Comparison of ENCODE assay signal across 13 cellular contexts in genomic region chr15:61935493-61935892, GRCh38.
DNase-seq lines count a peak whose midpoint lies in the region; ATAC-seq, FAIRE-seq and TF ChIP-seq lines count a peak whose summit lies in the region.
"Had no signal": no experiment of that assay in that cellular context is flagged by ENCODE, and none has a peak within 500 bp of the region (broad histone marks: within the 10 kb centered on the region; RNA-seq: fewer than 3 reads in every experiment).

No MANE protein-coding gene starts in this region.

- in situ Hi-C loops in mammary epithelial cell (cut with MboI; ENCODE audit: low sequenced_read_pairs in 2 of 2), result no loop called here

- BruUV-seq in mammary epithelial cell (replicated peaks; lab: Mats Ljungman, UMichigan), result no TSS peak

- 91% methylated on average over 4 of the region's 4 CpGs for WGBS in A549 (ENCODE audit: missing lambda C conversion rate)
- 96% methylated on average over 4 of the region's 4 CpGs for WGBS in mammary epithelial cell (ENCODE audit: low coverage, missing lambda C conversion rate)

- H3K27ac ChIP-seq in A549, result no peak overlapping the region
- no peak overlapping the region for H3K27ac ChIP-seq in mammary epithelial cell (ENCODE audit: insufficient read depth, low read depth, low read length)
- H3K27ac ChIP-seq: C4-2B had no signal

- no peak overlapping the region for H3K4me3 ChIP-seq in A549
- no peak overlapping the region for H3K4me3 ChIP-seq in mammary epithelial cell (replicated peaks in 1 of 3; ENCODE audit: insufficient read depth in 1 of 3, low read depth in 2 of 3, low read length in 3 of 3)
- H3K4me3 ChIP-seq in BE2C (ENCODE audit: low read depth, low read length), result no peak overlapping the region
- H3K4me3 ChIP-seq: HAP-1 had no signal

- no peak for TF ChIP-seq CTCF in A549 (IDR thresholded peaks at IDR 0.05)
- no peak for TF ChIP-seq CTCF in mammary epithelial cell (conservative IDR thresholded peaks at IDR 0.05 in 1 of 2, IDR thresholded peaks at IDR 0.05 in 1 of 2; ENCODE audit: extremely low read depth in 1 of 2, insufficient read depth in 1 of 2, low read depth in 1 of 2, low read length in 2 of 2)
- no peak for TF ChIP-seq CTCF in BE2C (IDR thresholded peaks at IDR 0.05; ENCODE audit: low read depth, low read length)

- CTCF ChIA-PET in A549 (lab: Yijun Ruan, JAX) (interaction anchor here (1.6 kb wide), 1 partner anchor 371 kb away, joined by 4 read pairs; no protein-coding TSS in a partner anchor), mammary epithelial cell (lab: Charles Lee; ENCODE audit: low non-redundant PET) (no interaction called here)

- no peak for ATAC-seq in A549
- ATAC-seq in left lobe of liver, result peak; percentile 26

- no peak for TF ChIP-seq RAD21 in A549 (conservative IDR thresholded peaks at IDR 0.05 in 1 of 2, IDR thresholded peaks at IDR 0.05 in 1 of 2)

- TF ChIP-seq EP300 in A549 (IDR thresholded peaks at IDR 0.05), result no peak

- no peak overlapping the region for H2AFZ ChIP-seq in mammary epithelial cell (ENCODE audit: low read depth, low read length)

- peak; percentile 28 for FAIRE-seq in A549 (lab: Jason Lieb, UNC)

- POLR2A ChIA-PET in A549 (lab: Yijun Ruan, JAX), result no interaction called here

- no peak overlapping the region for H3K9ac ChIP-seq in mammary epithelial cell (ENCODE audit: insufficient read depth, low read length)

- no peaks in the 10 kb centered on the region for H3K79me2 ChIP-seq in mammary epithelial cell (ENCODE audit: insufficient read depth, low read length)

- intact Hi-C loops in mammary epithelial cell (cut with micrococcal nuclease), result no loop called here

- dilution Hi-C loops in mammary epithelial cell (cut with HindIII; ENCODE audit: low sequenced_read_pairs), result no loop called here

- TF ChIP-seq POLR2A in A549 (IDR thresholded peaks at IDR 0.05; ENCODE audit: low read length), result no peak

- H3K9me3 ChIP-seq in A549 (no peaks in the 10 kb centered on the region), mammary epithelial cell (replicated peaks; ENCODE audit: insufficient read depth, low read length) (no peaks in the 10 kb centered on the region), BE2C (no peaks in the 10 kb centered on the region)
- H3K9me3 ChIP-seq: HAP-1 had no signal

- H3K4me2 ChIP-seq in A549, result no peak overlapping the region
- no peak overlapping the region for H3K4me2 ChIP-seq in mammary epithelial cell (ENCODE audit: insufficient read depth, low read depth, low read length)

- H3K4me1 ChIP-seq in A549 (no peaks in the 10 kb centered on the region), mammary epithelial cell (ENCODE audit: insufficient read depth, low read length) (no peaks in the 10 kb centered on the region), BE2C (peaks cover 3% of the 10 kb centered on the region; the same call in 1 of the 2 replicates)
- H3K4me1 ChIP-seq: HAP-1 had no signal

- H4K20me1 ChIP-seq in mammary epithelial cell (ENCODE audit: insufficient read depth, low read length), result no peaks in the 10 kb centered on the region

- DNase-seq in A549 (ENCODE audit: low read depth in 1 of 2, low spot score in 1 of 2), result no peak
- DNase-seq in NCI-H226, result peak; percentile 19
- peak; percentile 45 for DNase-seq in mammary epithelial cell
- no peak for DNase-seq in left lobe of liver (ENCODE audit: low spot score)
- DNase-seq in BE2C, result no peak
- no peak for DNase-seq in NCI-H526 treated with DMSO at 0.1 percent for 48 hours (lab: John Stamatoyannopoulos, UW)
- no peak for DNase-seq in T-helper 9 cell
- DNase-seq: ACHN; CD4-positive, alpha-beta memory T cell; DMS153; GDM1 had no signal

- H3K36me3 ChIP-seq in mammary epithelial cell (ENCODE audit: insufficient read depth, low read length) (peaks cover 5% of the 10 kb centered on the region), BE2C (peaks cover 3% of the 10 kb centered on the region; the same call in 1 of the 2 replicates)

- H3K27me3 ChIP-seq in mammary epithelial cell (ENCODE audit: insufficient read depth, low read length) (no peaks in the 10 kb centered on the region), BE2C (no peaks in the 10 kb centered on the region)

TF ChIP-seq in A549, 52 proteins besides CTCF, POLR2A, EP300 and RAD21:
- TF ChIP-seq PBX3 (IDR thresholded peaks at IDR 0.05) (no peak), HEYL (CRISPR knock-in tag; IDR thresholded peaks at IDR 0.05) (no peak), SMC3 (IDR thresholded peaks at IDR 0.05) (no peak), EHF (CRISPR knock-in tag; IDR thresholded peaks at IDR 0.05) (no peak), NPAS2 (CRISPR knock-in tag; IDR thresholded peaks at IDR 0.05; ENCODE audit: borderline replicate concordance) (no peak), ZSCAN20 (CRISPR knock-in tag; IDR thresholded peaks at IDR 0.05) (no peak), BHLHE40 (IDR thresholded peaks at IDR 0.05; ENCODE audit: low read depth, low read length) (no peak), ZNF302 (CRISPR knock-in tag; IDR thresholded peaks at IDR 0.05) (no peak), GATA3 (IDR thresholded peaks at IDR 0.05; ENCODE audit: borderline replicate concordance) (no peak), ELK1 (IDR thresholded peaks at IDR 0.05; ENCODE audit: low read depth, low read length) (no peak), JUNB (IDR thresholded peaks at IDR 0.05) (no peak), MYC (IDR thresholded peaks at IDR 0.05; ENCODE audit: borderline replicate concordance, low read length) (no peak)
- TF ChIP-seq, protein P1, sequence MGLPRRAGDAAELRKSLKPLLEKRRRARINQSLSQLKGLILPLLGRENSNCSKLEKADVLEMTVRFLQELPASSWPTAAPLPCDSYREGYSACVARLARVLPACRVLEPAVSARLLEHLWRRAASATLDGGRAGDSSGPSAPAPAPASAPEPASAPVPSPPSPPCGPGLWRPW (IDR thresholded peaks at IDR 0.05), result no peak
TF ChIP-seq in A549: peak in this region for 0.

Comparison
In these comparisons a context has a peak if more than half of its experiments do, and no peak if none do; other contexts are left out.
1. DNase-seq: peak in NCI-H226 (single experiment) and mammary epithelial cell (single experiment); none in A549 (0 of 2), left lobe of liver (single experiment), BE2C (single experiment), NCI-H526 treated with DMSO at 0.1 percent for 48 hours (single experiment) and T-helper 9 cell (single experiment).